21 cellular contexts compared by ENCODE assay signal in the genomic region with DNA sequence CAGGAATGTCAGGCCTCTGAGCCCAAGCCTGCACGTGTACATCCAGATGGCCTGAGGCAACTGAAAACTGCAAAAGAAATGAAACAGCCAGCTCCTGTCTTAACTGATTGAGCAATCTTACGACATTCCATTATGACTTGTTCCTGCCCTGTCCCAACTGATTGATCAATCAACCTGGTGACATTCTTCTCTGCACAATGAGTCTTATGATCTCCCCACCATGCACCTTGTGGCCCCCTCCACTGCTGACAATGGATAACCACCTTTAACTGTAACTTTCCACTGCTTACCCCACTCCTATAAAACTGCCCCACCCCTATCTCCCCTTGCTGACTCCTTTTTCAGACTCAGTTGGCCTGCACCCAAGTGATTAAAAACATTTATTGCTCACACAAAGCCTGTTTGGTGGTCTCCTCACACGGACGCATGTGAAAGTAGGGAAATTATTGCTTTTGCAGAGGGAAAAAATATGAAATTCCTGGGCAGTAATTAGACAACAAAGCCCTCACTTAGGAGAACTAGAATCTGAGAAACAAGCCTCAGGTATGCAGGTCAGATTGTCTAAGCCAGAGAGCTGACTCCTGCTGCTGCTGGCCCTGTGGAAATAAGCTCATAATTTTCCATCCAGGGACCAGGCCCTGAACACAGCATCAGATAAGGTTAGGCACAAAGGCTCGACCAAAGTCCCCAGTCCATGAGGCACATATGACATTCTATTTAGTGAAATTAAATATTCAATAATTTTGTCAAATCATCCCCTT. TPM values are rescaled to one million over a fixed set of nuclear protein-coding genes. Genes with fewer than 3 reads are reported as not detected.
DNase-seq lines count a peak whose midpoint lies in the region; ATAC-seq, FAIRE-seq and TF ChIP-seq lines count a peak whose summit lies in the region.
"Had no signal": no experiment of that assay in that cellular context is flagged by ENCODE, and none has a peak within 500 bp of the region (broad histone marks: within the 10 kb centered on the region; RNA-seq: fewer than 3 reads in every experiment).

No MANE protein-coding gene starts in this region.

- H2AK5ac ChIP-seq in mesendoderm (ENCODE audit: low read length) = no peak overlapping the region

- no peak overlapping the region for H3K9ac ChIP-seq in keratinocyte (ENCODE audit: control insufficient read depth, extremely low read depth, insufficient read depth, low read length)
- H3K9ac ChIP-seq in mesendoderm (ENCODE audit: low read length) = no peak overlapping the region
- H3K9ac ChIP-seq: KMS-11 had no signal

- no peak for TF ChIP-seq CTCF in bronchial epithelial cell (IDR thresholded peaks at IDR 0.05; ENCODE audit: insufficient read depth, low read length, severe bottlenecking)
- TF ChIP-seq CTCF in keratinocyte (optimal IDR thresholded peaks at IDR 0.05 in 1 of 3, IDR thresholded peaks at IDR 0.05 in 1 of 3, conservative IDR thresholded peaks at IDR 0.05 in 1 of 3; ENCODE audit: extremely low read depth in 1 of 3, insufficient read depth in 2 of 3, low read length in 3 of 3) = no peak
- TF ChIP-seq CTCF in type B pancreatic cell (conservative IDR thresholded peaks at IDR 0.05) = no peak

- H3K56ac ChIP-seq in mesendoderm (ENCODE audit: low read length) = no peak overlapping the region

- H3K23ac ChIP-seq in mesendoderm (ENCODE audit: low read length) = no peak overlapping the region

- H3K27ac ChIP-seq in keratinocyte (ENCODE audit: control insufficient read depth, insufficient read depth, low read length) (peak overlapping the region; percentile 36), mesendoderm (ENCODE audit: low read depth, low read length) (no peak overlapping the region)
- H3K27ac ChIP-seq: KMS-11, psoas muscle had no signal

- H2BK120ac ChIP-seq in mesendoderm (ENCODE audit: low read depth, low read length) = no peak overlapping the region

- H4K8ac ChIP-seq in mesendoderm (ENCODE audit: low read depth, low read length) = no peak overlapping the region

- no peak overlapping the region for H3K27ac Mint-ChIP-seq in type B pancreatic cell
- H3K27ac Mint-ChIP-seq: activated naive CD4-positive, alpha-beta T cell treated with anti-CD3 and anti-CD28 coated beads for 36 hours; CD14-positive monocyte; T-helper 1 cell treated with Interleukin-12 subunit alpha and Interleukin-12 subunit beta and Interleukin-4 antibody, amounts not matched to agents 30 μg/mL and 1 μg/mL, for 36 hours had no signal

- no peak for ATAC-seq in HG02678 (IDR thresholded peaks at IDR 0.05; ENCODE audit: unreplicated experiment)
- ATAC-seq: psoas muscle had no signal

- no peaks in the 10 kb centered on the region for H3K79me1 ChIP-seq in mesendoderm (ENCODE audit: low read length)

- DNase-seq in LoVo (ENCODE audit: low spot score) = peak; percentile 78
- peak; percentile 91 for DNase-seq in bronchial epithelial cell (ENCODE audit: low read depth)
- peak; percentile 60 for DNase-seq in keratinocyte (ENCODE audit: low read depth, low spot score)
- no peak for DNase-seq in type B pancreatic cell (ENCODE audit: extremely low spot score, unreplicated experiment)
- DNase-seq in NCI-H1436 treated with DMSO at 0.1 percent for 48 hours (lab: John Stamatoyannopoulos, UW) = no peak
- DNase-seq in mesendoderm = no peak
- DNase-seq: activated CD4-positive, CD25-positive, alpha-beta regulatory T cell treated with anti-CD3 and anti-CD28 coated beads, Interleukin-2, amount 50 U/mL, for 72 hours; activated naive CD4-positive, alpha-beta T cell treated with anti-CD3 and anti-CD28 coated beads for 36 hours; DMS79 treated with DMSO at 0.1 percent for 48 hours; effector CD8-positive, alpha-beta T cell; NCI-H1930; NCI-H69; psoas muscle had no signal

- peaks cover 4% of the 10 kb centered on the region for H3K4me1 Mint-ChIP-seq in type B pancreatic cell (ENCODE audit: unreplicated experiment)

- H2AFZ ChIP-seq in keratinocyte (ENCODE audit: control insufficient read depth, low read length) = no peak overlapping the region

- H3K27me3 ChIP-seq in bronchial epithelial cell (ENCODE audit: control insufficient read depth, insufficient read depth, low read length) (no peaks in the 10 kb centered on the region), keratinocyte (ENCODE audit: control insufficient read depth, extremely low read depth, insufficient read depth, low read length) (no peaks in the 10 kb centered on the region), mesendoderm (ENCODE audit: insufficient read depth, low read length, poor library complexity) (no peaks in the 10 kb centered on the region)

- H3K4me1 ChIP-seq in keratinocyte (ENCODE audit: control insufficient read depth, extremely low read depth, insufficient read depth, low read length) (peaks cover 26% of the 10 kb centered on the region), mesendoderm (ENCODE audit: control insufficient read depth, low read depth, low read length) (no peaks in the 10 kb centered on the region)
- H3K4me1 ChIP-seq: psoas muscle had no signal

- no peaks in the 10 kb centered on the region for H3K36me3 Mint-ChIP-seq in type B pancreatic cell
- H3K36me3 Mint-ChIP-seq: CD14-positive monocyte had no signal

- no peaks in the 10 kb centered on the region for H3K9me3 Mint-ChIP-seq in type B pancreatic cell
- H3K9me3 Mint-ChIP-seq: activated naive CD4-positive, alpha-beta T cell treated with anti-CD3 and anti-CD28 coated beads for 36 hours; T-helper 1 cell treated with Interleukin-12 subunit alpha and Interleukin-12 subunit beta and Interleukin-4 antibody, amounts not matched to agents 30 μg/mL and 1 μg/mL, for 36 hours had no signal

- no peak overlapping the region for H3K18ac ChIP-seq in mesendoderm (ENCODE audit: low read length)

- H3K4me3 ChIP-seq in bronchial epithelial cell (ENCODE audit: low read depth, low read length) = no peak overlapping the region
- H3K4me3 ChIP-seq in keratinocyte (ENCODE audit: control insufficient read depth in 2 of 3, extremely low read depth in 1 of 3, insufficient read depth in 2 of 3, low read depth in 1 of 3, low read length in 3 of 3) = no peak overlapping the region
- H3K4me3 ChIP-seq in mesendoderm (ENCODE audit: low read length) = no peak overlapping the region
- H3K4me3 ChIP-seq: psoas muscle had no signal

- no CpG with 5 or more reads among the region's 5 CpGs for WGBS in mesendoderm (ENCODE audit: extremely low coverage, insufficient coverage, low lambda C conversion rate)

- H4K20me1 ChIP-seq in keratinocyte (ENCODE audit: control insufficient read depth, extremely low read depth, insufficient read depth, low read length) = no peaks in the 10 kb centered on the region

- H3K36me3 ChIP-seq in bronchial epithelial cell (ENCODE audit: control insufficient read depth, insufficient read depth, low read length) (no peaks in the 10 kb centered on the region), keratinocyte (ENCODE audit: control insufficient read depth in 2 of 2, extremely low read depth in 1 of 2, insufficient read depth in 2 of 2, low read length in 2 of 2) (no peaks in the 10 kb centered on the region), mesendoderm (ENCODE audit: control insufficient read depth, insufficient read depth, low read length) (no peaks in the 10 kb centered on the region)

- H3K4me3 Mint-ChIP-seq in type B pancreatic cell = peak overlapping the region; percentile 76
- H3K4me3 Mint-ChIP-seq: activated naive CD4-positive, alpha-beta T cell treated with anti-CD3 and anti-CD28 coated beads for 36 hours; CD14-positive monocyte; T-helper 1 cell treated with Interleukin-12 subunit alpha and Interleukin-12 subunit beta and Interleukin-4 antibody, amounts not matched to agents 30 μg/mL and 1 μg/mL, for 36 hours had no signal

- H3K9me3 ChIP-seq in keratinocyte (ENCODE audit: control insufficient read depth, low read depth, low read length) = no peaks in the 10 kb centered on the region
- H3K9me3 ChIP-seq: psoas muscle had no signal

- no peaks in the 10 kb centered on the region for H3K27me3 Mint-ChIP-seq in type B pancreatic cell

- H3K4ac ChIP-seq in mesendoderm (ENCODE audit: low read depth, low read length) = no peak overlapping the region

- no peak overlapping the region for H2BK15ac ChIP-seq in mesendoderm (replicated peaks; ENCODE audit: low read depth)

- H4K5ac ChIP-seq in mesendoderm (ENCODE audit: low read length) = no peak overlapping the region

- H3K4me2 ChIP-seq in keratinocyte (ENCODE audit: control insufficient read depth, extremely low read depth, insufficient read depth, low read depth, low read length) (peak overlapping the region; percentile 52), mesendoderm (ENCODE audit: low read length) (no peak overlapping the region)
- H3K4me2 ChIP-seq: KMS-11 had no signal

- FAIRE-seq in bronchial epithelial cell (lab: Jason Lieb, UNC) (no peak), keratinocyte (lab: Jason Lieb, UNC) (peak; percentile 77)
- FAIRE-seq: islet of Langerhans, RCC 7860 had no signal

- H3K79me2 ChIP-seq in keratinocyte (ENCODE audit: control insufficient read depth, insufficient read depth, low read length) (no peaks in the 10 kb centered on the region), mesendoderm (ENCODE audit: control insufficient read depth, insufficient read depth, low read length) (no peaks in the 10 kb centered on the region)

- H2BK5ac ChIP-seq in mesendoderm (ENCODE audit: low read length) = no peak overlapping the region

- H3K9me1 ChIP-seq in keratinocyte (ENCODE audit: control insufficient read depth, extremely low read depth, insufficient read depth, low read length) = no peaks in the 10 kb centered on the region

- dilution Hi-C loops in keratinocyte (cut with MboI; ENCODE audit: extremely low pct_ligation_motif_present, low sequenced_read_pairs) = no loop called here

RNA-seq across cellular contexts. Expression of gene CYP3A7, which starts 5.3 kb away (rescaled TPM):
- not detected in 2 replicates for total RNA-seq in bronchial epithelial cell
- polyA plus RNA-seq in keratinocyte = not detected in 3 replicates
- not detected for polyA plus RNA-seq in keratinocyte (2011; ENCODE audit: low read depth)
- not detected in 2 replicates for polyA plus RNA-seq in keratinocyte (2011; cell fraction: cytosol; rRNA removed)
- polyA plus RNA-seq in keratinocyte (2011; cell fraction: nucleus; rRNA removed) = not detected in 2 replicates
- polyA plus RNA-seq in keratinocyte (2012; ENCODE audit: low replicate concordance) = not detected in 2 replicates
- not detected in 3 replicates for polyA minus RNA-seq in keratinocyte
- polyA minus RNA-seq in keratinocyte (2011; cell fraction: cytosol; rRNA and poly(A)+ RNA removed) = not detected
- polyA minus RNA-seq in keratinocyte (2011; cell fraction: nucleus; rRNA and poly(A)+ RNA removed) = not detected in 2 replicates
- total RNA-seq in type B pancreatic cell (ENCODE audit: low replicate concordance) = 0.46 and 2.3 TPM in 2 replicates
- polyA plus RNA-seq in mesendoderm (2013, experiment 1 of 2) = not detected
- not detected for polyA plus RNA-seq in mesendoderm (2013, experiment 2 of 2)
- total RNA-seq: activated naive CD4-positive, alpha-beta T cell treated with anti-CD3 and anti-CD28 coated beads for 36 hours; glomerular endothelial cell; H4; psoas muscle had no signal
- polyA plus RNA-seq: CD14-positive monocyte, psoas muscle had no signal

RNA-seq across cellular contexts. Expression of gene CYP3A5, which starts 49.9 kb away (rescaled TPM):
- 3.7 and 30.2 TPM in 2 replicates for total RNA-seq in bronchial epithelial cell
- polyA plus RNA-seq in keratinocyte = 2.0 to 4.5 TPM (median 3.4 TPM) in 3 replicates
- polyA plus RNA-seq in keratinocyte (2011; ENCODE audit: low read depth) = 12.8 TPM
- polyA plus RNA-seq in keratinocyte (2011; cell fraction: cytosol; rRNA removed) = 1.3 and 2.2 TPM in 2 replicates
- polyA plus RNA-seq in keratinocyte (2011; cell fraction: nucleus; rRNA removed) = 8.8 and 10.6 TPM in 2 replicates
- polyA plus RNA-seq in keratinocyte (2012; ENCODE audit: low replicate concordance) = 2.6 and 12.9 TPM in 2 replicates
- polyA minus RNA-seq in keratinocyte = 2.4 to 5.4 TPM (median 5.0 TPM) in 3 replicates
- 1.3 TPM for polyA minus RNA-seq in keratinocyte (2011; cell fraction: cytosol; rRNA and poly(A)+ RNA removed)
- 5.1 and 7.7 TPM in 2 replicates for polyA minus RNA-seq in keratinocyte (2011; cell fraction: nucleus; rRNA and poly(A)+ RNA removed)
- 33.1 and 53.0 TPM in 2 replicates for total RNA-seq in type B pancreatic cell (ENCODE audit: low replicate concordance)
- polyA plus RNA-seq in mesendoderm (2013, experiment 1 of 2) = 0.06 TPM
- polyA plus RNA-seq in mesendoderm (2013, experiment 2 of 2) = 0.04 TPM
- total RNA-seq: glomerular endothelial cell, H4 had no signal

RNA-seq across cellular contexts. Expression of gene CYP3A4, which starts 54.3 kb away (rescaled TPM):
- 0.26 TPM in 1 of 2 replicates, not detected in the other for total RNA-seq in bronchial epithelial cell
- polyA plus RNA-seq in keratinocyte = not detected in 3 replicates
- polyA plus RNA-seq in keratinocyte (2011; ENCODE audit: low read depth) = not detected
- not detected in 2 replicates for polyA plus RNA-seq in keratinocyte (2011; cell fraction: cytosol; rRNA removed)
- polyA plus RNA-seq in keratinocyte (2011; cell fraction: nucleus; rRNA removed) = not detected in 2 replicates
- polyA plus RNA-seq in keratinocyte (2012; ENCODE audit: low replicate concordance) = 0.08 TPM in 1 of 2 replicates, not detected in the other
- not detected in 3 replicates for polyA minus RNA-seq in keratinocyte
- polyA minus RNA-seq in keratinocyte (2011; cell fraction: cytosol; rRNA and poly(A)+ RNA removed) = not detected
- polyA minus RNA-seq in keratinocyte (2011; cell fraction: nucleus; rRNA and poly(A)+ RNA removed) = not detected in 2 replicates
- 4.2 and 10.0 TPM in 2 replicates for total RNA-seq in type B pancreatic cell (ENCODE audit: low replicate concordance)
- not detected for polyA plus RNA-seq in mesendoderm (2013, experiment 1 of 2)
- not detected for polyA plus RNA-seq in mesendoderm (2013, experiment 2 of 2)
- total RNA-seq: activated naive CD4-positive, alpha-beta T cell treated with anti-CD3 and anti-CD28 coated beads for 36 hours; glomerular endothelial cell; H4 had no signal
- polyA plus RNA-seq: CD14-positive monocyte had no signal

Comparison
In these comparisons a context has a peak if more than half of its experiments do, and no peak if none do; other contexts are left out.
1. DNase-seq: peak in LoVo (single experiment), bronchial epithelial cell (single experiment) and keratinocyte (single experiment); none in type B pancreatic cell (single experiment), NCI-H1436 treated with DMSO at 0.1 percent for 48 hours (single experiment) and mesendoderm (single experiment).